14 cellular contexts compared by ENCODE assay signal in genomic region chr19:55496820-55497219, GRCh38. TPM values are rescaled to one million over a fixed set of nuclear protein-coding genes. Genes with fewer than 3 reads are reported as not detected.
A peak's percentile ranks its signal among the peaks of the same experiment; 100 is the strongest.
DNase-seq lines count a peak whose midpoint lies in the region; ATAC-seq, FAIRE-seq and TF ChIP-seq lines count a peak whose summit lies in the region.
"Not testable (repeated sequence)": the region's sequence is repeated elsewhere in the genome, so short reads cannot be mapped to it uniquely, and the experiment has no call there.
"Had no signal": no experiment of that assay in that cellular context is flagged by ENCODE, and none has a peak within 500 bp of the region (broad histone marks: within the 10 kb centered on the region; RNA-seq: fewer than 3 reads in every experiment).

No MANE protein-coding gene starts in this region.

- H3K79me2 ChIP-seq in H1 (ENCODE audit: control insufficient read depth in 1 of 2, insufficient read depth in 2 of 2, low read length in 2 of 2): not testable (repeated sequence)

- not testable (repeated sequence) for ATAC-seq in Right ventricle myocardium inferior, lower lobe of right lung

- H3K36me3 ChIP-seq in H1 (ENCODE audit: control insufficient read depth in 2 of 4, insufficient read depth in 4 of 4, low read length in 3 of 4); lower lobe of right lung: not testable (repeated sequence)

- not testable (repeated sequence) for H3K9me3 Mint-ChIP-seq in HFFc6, nephron

- H2BK12ac ChIP-seq in H1 (ENCODE audit: low read depth, low read length): not testable (repeated sequence)

- H4K5ac ChIP-seq in H1 (ENCODE audit: insufficient read length, low read depth, low read length): not testable (repeated sequence)

- H4K91ac ChIP-seq in H1 (replicated peaks; ENCODE audit: insufficient read length, low read length): not testable (repeated sequence)

- H3K27me3 Mint-ChIP-seq in HFFc6 (ENCODE audit: insufficient read depth); nephron (ENCODE audit: low read depth): not testable (repeated sequence)

- not testable (repeated sequence) for H3K27me3 ChIP-seq in H1 (replicated peaks in 1 of 4; ENCODE audit: control insufficient read depth in 3 of 4, extremely low read depth in 1 of 4, insufficient read depth in 3 of 4, low read length in 3 of 4); lower lobe of right lung (ENCODE audit: low read depth)

- H3K23ac ChIP-seq in H1 (ENCODE audit: insufficient read length): not testable (repeated sequence)

- H2AK5ac ChIP-seq in H1 (ENCODE audit: low read depth, low read length): not testable (repeated sequence)

- H3K23me2 ChIP-seq in H1 (ENCODE audit: low read depth, low read length): not testable (repeated sequence)

- H4K8ac ChIP-seq in H1 (ENCODE audit: extremely low read depth, insufficient read depth, low read length): not testable (repeated sequence)

- not testable (repeated sequence) for H3K4me3 ChIP-seq in H1 (ENCODE audit: extremely low read depth in 1 of 4, insufficient read depth in 2 of 4, low read depth in 3 of 4, low read length in 4 of 4); lower lobe of right lung

- not testable (repeated sequence) for H3K4me3 Mint-ChIP-seq in HFFc6
- peak overlapping the region in 1 of 3 experiments; percentile 63 for H3K4me3 Mint-ChIP-seq in nephron

- TF ChIP-seq CTCF in HFFc6 (IDR thresholded peaks at IDR 0.05); H1 (IDR thresholded peaks at IDR 0.05; ENCODE audit: control extremely low read depth in 1 of 3, insufficient read depth in 1 of 3, low read depth in 1 of 3, low read length in 3 of 3); lower lobe of right lung (IDR thresholded peaks at IDR 0.05); nephron (IDR thresholded peaks at IDR 0.05; ENCODE audit: unreplicated experiment in 3 of 3): not testable (repeated sequence)

- TF ChIP-seq POLR2A in H1 (IDR thresholded peaks at IDR 0.05; ENCODE audit: control extremely low read depth in 1 of 2, low read depth in 2 of 2, low read length in 2 of 2): not testable (repeated sequence)

- not testable (repeated sequence) for H4K20me1 ChIP-seq in H1 (replicated peaks in 1 of 2; ENCODE audit: control insufficient read depth in 1 of 2, insufficient read depth in 2 of 2, low read length in 2 of 2)

- not testable (repeated sequence) for H3K18ac ChIP-seq in H1 (ENCODE audit: extremely low read depth, low read length)

- TF ChIP-seq EP300 in H1 (IDR thresholded peaks at IDR 0.05; ENCODE audit: borderline replicate concordance in 1 of 2, low read depth in 2 of 2, low read length in 2 of 2): not testable (repeated sequence)

- not testable (repeated sequence) for H3K4ac ChIP-seq in H1 (replicated peaks; ENCODE audit: insufficient read length, low read depth, low read length)

- not testable (repeated sequence) for TF ChIP-seq RAD21 in H1 (IDR thresholded peaks at IDR 0.05 in 1 of 2, conservative IDR thresholded peaks at IDR 0.05 in 1 of 2; ENCODE audit: low read depth in 2 of 2, low read length in 2 of 2)

- H3K9me3 ChIP-seq in H1 (ENCODE audit: insufficient read depth in 2 of 2, low read depth in 1 of 2, low read length in 1 of 2); lower lobe of right lung: not testable (repeated sequence)

- H3K14ac ChIP-seq in H1 (ENCODE audit: insufficient read length): not testable (repeated sequence)

- H3K27ac ChIP-seq in H1 (ENCODE audit: low read depth, low read length); lower lobe of right lung: not testable (repeated sequence)

- not testable (repeated sequence) for H2BK120ac ChIP-seq in H1 (replicated peaks; ENCODE audit: low read depth, low read length)

- FAIRE-seq in H1 (lab: Jason Lieb, UNC): not testable (repeated sequence)

- H3K4me1 Mint-ChIP-seq in HFFc6 (ENCODE audit: low read depth) (peaks cover 54% of the 10 kb centered on the region), nephron (peaks cover 28% of the 10 kb centered on the region)

- POLR2A ChIA-PET in H1 (lab: Charles Lee; ENCODE audit: partially characterized antibody): interaction anchor here (1.0 to 4.9 kb wide), 4 partner anchors 10 to 143 kb away, joined by 3 to 50 read pairs (median 7); partner anchors contain the start of genes NAT14, SSC5D, UBE2S and ZNF580

- peaks cover 19% of the 10 kb centered on the region; the same call in 1 of the 2 replicates for H3K36me3 Mint-ChIP-seq in HFFc6 (ENCODE audit: low read depth)
- not testable (repeated sequence) for H3K36me3 Mint-ChIP-seq in nephron (ENCODE audit: low read depth)

- H2BK5ac ChIP-seq in H1 (ENCODE audit: low read depth, low read length): not testable (repeated sequence)

- intact Hi-C loops in Right ventricle myocardium inferior (cut with DNase I); lower lobe of right lung (cut with DNase I): not testable (repeated sequence)

- not testable (repeated sequence) for H2BK20ac ChIP-seq in H1 (ENCODE audit: low read length)

- H2AFZ ChIP-seq in H1 (ENCODE audit: low read length): not testable (repeated sequence)

- CTCF ChIA-PET in H1 (lab: Charles Lee; ENCODE audit: partially characterized antibody): interaction anchor here (1.2 to 1.4 kb wide), 3 partner anchors 11 to 28 kb away, joined by 3 to 4 read pairs (median 4); no protein-coding TSS in a partner anchor

- not testable (repeated sequence) for H3K56ac ChIP-seq in H1 (replicated peaks; ENCODE audit: insufficient read length, low read depth, low read length)

- WGBS in H1 (ENCODE audit: extremely low coverage in 1 of 2, insufficient coverage in 1 of 2, insufficient read length in 1 of 2, insufficient replicate concordance in 2 of 2, low coverage in 1 of 2, low lambda C conversion rate in 2 of 2, missing lambda C conversion rate in 1 of 2), 2 experiments: 90% methylated on average over 10 of the region's 10 CpGs; no CpG with 5 or more reads in 1 of the 2 experiments

- not testable (repeated sequence) for H3K79me1 ChIP-seq in H1 (ENCODE audit: low read depth, low read length)

- peak overlapping the region; percentile 20 for H3K27ac Mint-ChIP-seq in HFFc6
- peak overlapping the region in 2 of 3 experiments; percentile 49 to 65 for H3K27ac Mint-ChIP-seq in nephron

- H2BK15ac ChIP-seq in H1 (ENCODE audit: low read length): peak overlapping the region; percentile 74; the same call in 1 of the 2 replicates

- not testable (repeated sequence) for H3K4me2 ChIP-seq in H1 (ENCODE audit: insufficient read depth in 1 of 2, low read depth in 2 of 2, low read length in 2 of 2)

- not testable (repeated sequence) for H3K4me1 ChIP-seq in H1 (replicated peaks in 1 of 4; ENCODE audit: control insufficient read depth in 3 of 4, insufficient read depth in 4 of 4, low read length in 3 of 4); lower lobe of right lung

- not testable (repeated sequence) for H3K9ac ChIP-seq in H1 (replicated peaks in 1 of 4; ENCODE audit: extremely low read depth in 1 of 4, low read depth in 3 of 4, low read length in 3 of 4)

- DNase-seq in HFFc6; H1 (ENCODE audit: low read depth in 1 of 2, low spot score in 2 of 2): not testable (repeated sequence)
- DNase-seq in Right ventricle myocardium inferior (ENCODE audit: missing footprints) (peak; percentile 37), lower lobe of right lung (peak; percentile 28)

RNA-seq across cellular contexts. Expression of gene SSC5D, which starts 8.6 kb away (rescaled TPM):
- total RNA-seq in HFFc6 (2021; fragmentation: NEBNext Ultra II Directional; extraction: Animal tissue kit (Norgen Biotek cat#: 25700)): 10 to 100 TPM; 47.7 to 59.9 (median 51.9) TPM
- total RNA-seq in H1 (2021; fragmentation: NEBNext Ultra II Directional; extraction: Animal tissue kit (Norgen Biotek cat#: 25700)): 1.7 and 2.3 TPM in 2 replicates
- 0.39 and 0.72 TPM in 2 replicates for polyA plus RNA-seq in H1 (2011; rRNA removed)
- polyA plus RNA-seq in H1 (2011; cell fraction: cytosol; rRNA removed): 0.45 TPM
- polyA plus RNA-seq in H1 (2011; cell fraction: nucleus; rRNA removed): 4.1 TPM
- polyA plus RNA-seq in H1 (2012, experiment 1 of 2): 1.2 to 2.6 TPM (median 1.7 TPM) in 4 replicates
- polyA plus RNA-seq in H1 (2012, experiment 2 of 2): 0.63 TPM
- 0.73 TPM for polyA plus RNA-seq in H1 (2013, experiment 1 of 2)
- polyA plus RNA-seq in H1 (2013, experiment 2 of 2): 1.1 TPM
- polyA minus RNA-seq in H1 (2011; rRNA and poly(A)+ RNA removed): 0.29 and 0.54 TPM in 2 replicates
- 1.0 TPM for polyA minus RNA-seq in H1 (2011; cell fraction: cytosol; rRNA and poly(A)+ RNA removed)
- polyA minus RNA-seq in H1 (2011; cell fraction: nucleus; rRNA and poly(A)+ RNA removed): 2.8 TPM
- total RNA-seq in Right ventricle myocardium inferior (3.4 TPM), lower lobe of right lung (4.7 TPM)
- polyA plus RNA-seq: CD14-positive monocyte; CD4-positive, alpha-beta memory T cell; CD4-positive, CD25-positive, alpha-beta regulatory T cell; CD8-positive, alpha-beta memory T cell had no signal

RNA-seq across cellular contexts. Expression of gene NAT14, which starts 11.8 kb away (rescaled TPM):
- total RNA-seq in HFFc6 (2021; fragmentation: NEBNext Ultra II Directional; extraction: Animal tissue kit (Norgen Biotek cat#: 25700)): 10 to 100 TPM; 53.3 to 72.0 (median 61.3) TPM
- total RNA-seq in H1 (2021; fragmentation: NEBNext Ultra II Directional; extraction: Animal tissue kit (Norgen Biotek cat#: 25700)): 69.1 and 71.2 TPM in 2 replicates
- 47.1 and 79.5 TPM in 2 replicates for polyA plus RNA-seq in H1 (2011; rRNA removed)
- 51.3 TPM for polyA plus RNA-seq in H1 (2011; cell fraction: cytosol; rRNA removed)
- 132 TPM for polyA plus RNA-seq in H1 (2011; cell fraction: nucleus; rRNA removed)
- polyA plus RNA-seq in H1 (2012, experiment 1 of 2): 61.3 to 71.3 TPM (median 67.2 TPM) in 4 replicates
- 81.6 TPM for polyA plus RNA-seq in H1 (2012, experiment 2 of 2)
- 91.7 TPM for polyA plus RNA-seq in H1 (2013, experiment 1 of 2)
- 105 TPM for polyA plus RNA-seq in H1 (2013, experiment 2 of 2)
- polyA minus RNA-seq in H1 (2011; rRNA and poly(A)+ RNA removed): 7.1 and 10.9 TPM in 2 replicates
- polyA minus RNA-seq in H1 (2011; cell fraction: cytosol; rRNA and poly(A)+ RNA removed): 14.2 TPM
- polyA minus RNA-seq in H1 (2011; cell fraction: nucleus; rRNA and poly(A)+ RNA removed): 14.5 TPM
- total RNA-seq in Right ventricle myocardium inferior (5.6 TPM), lower lobe of right lung (16.6 TPM)

RNA-seq across cellular contexts. Expression of gene ZNF628, which starts 20.4 kb away (rescaled TPM):
- total RNA-seq in HFFc6 (2021; fragmentation: NEBNext Ultra II Directional; extraction: Animal tissue kit (Norgen Biotek cat#: 25700)): 10 to 100 TPM in 2 of 6 experiments, 1 to 10 TPM in 4; 8.6 to 11.3 (median 9.5) TPM
- 10.8 and 12.9 TPM in 2 replicates for total RNA-seq in H1 (2021; fragmentation: NEBNext Ultra II Directional; extraction: Animal tissue kit (Norgen Biotek cat#: 25700))
- polyA plus RNA-seq in H1 (2011; rRNA removed): 1.7 and 4.5 TPM in 2 replicates
- 1.4 TPM for polyA plus RNA-seq in H1 (2011; cell fraction: cytosol; rRNA removed)
- 4.4 TPM for polyA plus RNA-seq in H1 (2011; cell fraction: nucleus; rRNA removed)
- polyA plus RNA-seq in H1 (2012, experiment 1 of 2): 3.2 to 7.6 TPM (median 6.6 TPM) in 4 replicates
- polyA plus RNA-seq in H1 (2012, experiment 2 of 2): 4.7 TPM
- polyA plus RNA-seq in H1 (2013, experiment 1 of 2): 6.7 TPM
- polyA plus RNA-seq in H1 (2013, experiment 2 of 2): 7.0 TPM
- polyA minus RNA-seq in H1 (2011; rRNA and poly(A)+ RNA removed): 0.61 and 0.82 TPM in 2 replicates
- 8.8 TPM for polyA minus RNA-seq in H1 (2011; cell fraction: cytosol; rRNA and poly(A)+ RNA removed)
- 7.2 TPM for polyA minus RNA-seq in H1 (2011; cell fraction: nucleus; rRNA and poly(A)+ RNA removed)
- 5.7 TPM for total RNA-seq in Right ventricle myocardium inferior
- 7.1 TPM for total RNA-seq in lower lobe of right lung

RNA-seq across cellular contexts. Expression of gene C19orf85, which starts 32.3 kb away (rescaled TPM):
- total RNA-seq in HFFc6 (2021; fragmentation: NEBNext Ultra II Directional; extraction: Animal tissue kit (Norgen Biotek cat#: 25700)): not detected
- 3.2 and 3.6 TPM in 2 replicates for total RNA-seq in H1 (2021; fragmentation: NEBNext Ultra II Directional; extraction: Animal tissue kit (Norgen Biotek cat#: 25700))
- polyA plus RNA-seq in H1 (2011; rRNA removed): 2.2 and 3.3 TPM in 2 replicates
- polyA plus RNA-seq in H1 (2011; cell fraction: cytosol; rRNA removed): 1.5 TPM
- 3.0 TPM for polyA plus RNA-seq in H1 (2011; cell fraction: nucleus; rRNA removed)
- polyA plus RNA-seq in H1 (2012, experiment 1 of 2): 1.6 to 3.1 TPM (median 2.6 TPM) in 4 replicates
- polyA plus RNA-seq in H1 (2012, experiment 2 of 2): 2.9 TPM
- polyA plus RNA-seq in H1 (2013, experiment 1 of 2): 9.1 TPM
- 8.6 TPM for polyA plus RNA-seq in H1 (2013, experiment 2 of 2)
- 0.41 and 0.49 TPM in 2 replicates for polyA minus RNA-seq in H1 (2011; rRNA and poly(A)+ RNA removed)
- polyA minus RNA-seq in H1 (2011; cell fraction: cytosol; rRNA and poly(A)+ RNA removed): not detected
- 2.1 TPM for polyA minus RNA-seq in H1 (2011; cell fraction: nucleus; rRNA and poly(A)+ RNA removed)
- total RNA-seq in Right ventricle myocardium inferior: not detected
- not detected for total RNA-seq in lower lobe of right lung
- total RNA-seq: A673; CD4-positive, alpha-beta memory T cell; CD4-positive, CD25-positive, alpha-beta regulatory T cell; CD8-positive, alpha-beta memory T cell; Daoy; G401; GM12878 had no signal
- polyA plus RNA-seq: AG04450; CD14-positive monocyte; CD4-positive, alpha-beta memory T cell; CD4-positive, CD25-positive, alpha-beta regulatory T cell; CD8-positive, alpha-beta memory T cell; GM12878 had no signal

RNA-seq across cellular contexts. Expression of gene ISOC2, which starts 35.4 kb away (rescaled TPM):
- 10 to 100 TPM; 60.1 to 81.4 (median 66.8) TPM for total RNA-seq in HFFc6 (2021; fragmentation: NEBNext Ultra II Directional; extraction: Animal tissue kit (Norgen Biotek cat#: 25700))
- 96.9 and 106 TPM in 2 replicates for total RNA-seq in H1 (2021; fragmentation: NEBNext Ultra II Directional; extraction: Animal tissue kit (Norgen Biotek cat#: 25700))
- polyA plus RNA-seq in H1 (2011; rRNA removed): 152 and 195 TPM in 2 replicates
- 149 TPM for polyA plus RNA-seq in H1 (2011; cell fraction: cytosol; rRNA removed)
- polyA plus RNA-seq in H1 (2011; cell fraction: nucleus; rRNA removed): 148 TPM
- polyA plus RNA-seq in H1 (2012, experiment 1 of 2): 52.8 to 109 TPM (median 103 TPM) in 4 replicates
- 112 TPM for polyA plus RNA-seq in H1 (2012, experiment 2 of 2)
- polyA plus RNA-seq in H1 (2013, experiment 1 of 2): 63.1 TPM
- 61.5 TPM for polyA plus RNA-seq in H1 (2013, experiment 2 of 2)
- 22.8 and 24.5 TPM in 2 replicates for polyA minus RNA-seq in H1 (2011; rRNA and poly(A)+ RNA removed)
- 51.8 TPM for polyA minus RNA-seq in H1 (2011; cell fraction: cytosol; rRNA and poly(A)+ RNA removed)
- polyA minus RNA-seq in H1 (2011; cell fraction: nucleus; rRNA and poly(A)+ RNA removed): 69.9 TPM
- total RNA-seq in Right ventricle myocardium inferior (55.2 TPM), lower lobe of right lung (28.6 TPM)
